ENCODE assay signal across 39 cellular contexts in the genomic region with DNA sequence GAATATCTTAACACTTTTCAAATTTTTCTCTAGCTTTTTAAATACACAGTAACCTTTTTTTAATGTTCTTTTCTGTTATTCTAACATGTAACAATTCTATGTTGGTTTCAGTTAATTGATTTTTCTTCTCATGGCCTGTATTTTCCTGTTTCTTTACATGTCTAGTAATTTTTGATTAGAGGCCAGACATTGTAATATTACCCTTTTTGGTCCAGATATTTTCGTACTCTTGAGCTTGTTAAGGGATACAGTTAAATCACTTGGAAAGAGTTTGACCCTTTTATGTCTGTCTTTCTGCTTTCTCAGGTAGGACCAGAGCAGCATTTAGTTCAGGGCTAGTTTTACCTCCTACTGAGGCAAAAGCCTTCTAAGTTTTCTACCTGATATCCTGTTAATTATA. TPM values are rescaled to one million over a fixed set of nuclear protein-coding genes. Genes with fewer than 3 reads are reported as not detected.
"Had no signal": no experiment of that assay in that cellular context is flagged by ENCODE, and none has a peak within 500 bp of the region (broad histone marks: within the 10 kb centered on the region; RNA-seq: fewer than 3 reads in every experiment).

No MANE protein-coding gene starts in this region.

- H3K4me1 Mint-ChIP-seq: activated B cell treated with CpG ODN at 0.5 μM for 24 hours; activated CD4-positive, alpha-beta T cell treated with anti-CD3 and anti-CD28 coated beads, Interleukin-2, amount 10 ng/mL, durations not matched to agents 24 days and 14 days; activated naive CD8-positive, alpha-beta T cell treated with anti-CD3 and anti-CD28 coated beads for 36 hours; activated T-helper 17 cell treated with anti-CD3 and anti-CD28 coated beads, Interleukin-2, amount 50 U/mL, for 72 hours; brain; central memory CD8-positive, alpha-beta T cell had no signal

- H3K4me3 Mint-ChIP-seq: activated B cell treated with CpG ODN at 0.5 μM for 24 hours; activated CD4-positive, alpha-beta memory T cell treated with anti-CD3 and anti-CD28 coated beads for 36 hours; activated CD4-positive, alpha-beta T cell treated with anti-CD3 and anti-CD28 coated beads, Interleukin-2, amount 10 ng/mL, durations not matched to agents 24 days and 14 days; activated CD8-positive, alpha-beta T cell treated with anti-CD3 and anti-CD28 coated beads for 36 hours; activated naive CD4-positive, alpha-beta T cell treated with anti-CD3 and anti-CD28 coated beads for 36 hours; activated naive CD8-positive, alpha-beta T cell treated with anti-CD3 and anti-CD28 coated beads for 36 hours; activated T-cell treated with anti-CD3 and anti-CD28 coated beads, Interleukin-2, amount 50 U/mL, for 4 hours; activated T-cell treated with anti-CD3 and anti-CD28 coated beads, Interleukin-2, amount 50 U/mL, for 72 hours; activated T-helper 1 cell treated with anti-CD3 and anti-CD28 coated beads, Interleukin-12 subunit alpha, Interleukin-12 subunit beta, Interleukin-2, Interleukin-4 antibody, amounts not matched to agents 30 ng/mL and 10 ng/mL and 1 ng/mL, durations not matched to agents 14 hours and 24 hours and 36 hours; activated T-helper 17 cell treated with anti-CD3 and anti-CD28 coated beads, Interleukin-2, amount 50 U/mL, for 72 hours; brain; central memory CD8-positive, alpha-beta T cell; T-helper 1 cell treated with Interleukin-12 subunit alpha and Interleukin-12 subunit beta and Interleukin-4 antibody, amounts not matched to agents 30 μg/mL and 1 μg/mL, for 36 hours; T-helper 2 cell treated with Interferon-gamma antibody and Interleukin-4, amounts not matched to agents 5 μg/mL and 100 μg/mL, for 36 hours had no signal

- H3K27ac ChIP-seq: adrenal gland, ascending aorta, cardiac muscle cell, VCaP had no signal

- FAIRE-seq: bronchial epithelial cell, TTC549 had no signal

- H3K27ac Mint-ChIP-seq: activated B cell treated with CpG ODN at 0.5 μM for 24 hours; activated CD4-positive, alpha-beta memory T cell treated with anti-CD3 and anti-CD28 coated beads for 36 hours; activated CD4-positive, alpha-beta T cell treated with anti-CD3 and anti-CD28 coated beads, Interleukin-2, amount 10 ng/mL, durations not matched to agents 24 days and 14 days; activated CD8-positive, alpha-beta T cell treated with anti-CD3 and anti-CD28 coated beads for 36 hours; activated naive CD4-positive, alpha-beta T cell treated with anti-CD3 and anti-CD28 coated beads for 36 hours; activated naive CD4-positive, alpha-beta T cell treated with anti-CD3 and anti-CD28 coated beads, Interleukin-2, amount 50 U/mL, for 72 hours; activated naive CD8-positive, alpha-beta T cell treated with anti-CD3 and anti-CD28 coated beads for 36 hours; activated T-cell treated with anti-CD3 and anti-CD28 coated beads, Interleukin-2, amount 50 U/mL, for 72 hours; activated T-helper 1 cell treated with anti-CD3 and anti-CD28 coated beads, Interleukin-12 subunit alpha, Interleukin-12 subunit beta, Interleukin-2, Interleukin-4 antibody, amounts not matched to agents 30 ng/mL and 10 ng/mL and 1 ng/mL, durations not matched to agents 14 hours and 24 hours and 36 hours; activated T-helper 17 cell treated with anti-CD3 and anti-CD28 coated beads, Interleukin-2, amount 50 U/mL, for 72 hours; brain; T-helper 1 cell treated with Interleukin-12 subunit alpha and Interleukin-12 subunit beta and Interleukin-4 antibody, amounts not matched to agents 30 μg/mL and 1 μg/mL, for 36 hours; T-helper 2 cell treated with Interferon-gamma antibody and Interleukin-4, amounts not matched to agents 5 μg/mL and 100 μg/mL, for 36 hours had no signal

- H3K27me3 Mint-ChIP-seq: activated B cell treated with CpG ODN at 0.5 μM for 24 hours; activated CD4-positive, alpha-beta T cell treated with anti-CD3 and anti-CD28 coated beads, Interleukin-2, amount 10 ng/mL, durations not matched to agents 24 days and 14 days; brain; central memory CD8-positive, alpha-beta T cell had no signal

- H3K4me3 ChIP-seq: adrenal gland, ascending aorta, cardiac muscle cell had no signal

- H3K36me3 Mint-ChIP-seq: activated CD4-positive, alpha-beta memory T cell treated with anti-CD3 and anti-CD28 coated beads for 36 hours; activated naive CD8-positive, alpha-beta T cell treated with anti-CD3 and anti-CD28 coated beads for 36 hours had no signal

- ATAC-seq: activated CD8-positive, alpha-beta T cell treated with anti-CD3 and anti-CD28 coated beads for 36 hours; activated naive CD4-positive, alpha-beta T cell treated with anti-CD3 and anti-CD28 coated beads, Interleukin-2, amount 50 U/mL, for 72 hours; activated T-cell treated with anti-CD3 and anti-CD28 coated beads, Interleukin-2, amount 50 U/mL, for 4 hours; activated T-cell treated with anti-CD3 and anti-CD28 coated beads, Interleukin-2, amount 50 U/mL, for 72 hours; activated T-helper 17 cell treated with anti-CD3 and anti-CD28 coated beads, Interleukin-2, amount 50 U/mL, for 72 hours had no signal

- DNase-seq: activated B cell treated with CpG ODN at 0.5 μM for 24 hours; activated CD4-positive, alpha-beta memory T cell treated with anti-CD3 and anti-CD28 coated beads for 36 hours; activated CD4-positive, alpha-beta T cell treated with anti-CD3 and anti-CD28 coated beads for 4 hours; activated CD4-positive, alpha-beta T cell treated with anti-CD3 and anti-CD28 coated beads, Interleukin-2, amount 10 ng/mL, durations not matched to agents 24 days and 14 days; activated CD4-positive, alpha-beta T cell treated with anti-CD3 and anti-CD28 coated beads, Interleukin-2, amount 50 U/mL, for 1 hour; activated CD4-positive, alpha-beta T cell treated with anti-CD3 and anti-CD28 coated beads, Interleukin-2, amount 50 U/mL, for 4 hours; activated CD4-positive, CD25-positive, alpha-beta regulatory T cell treated with anti-CD3 and anti-CD28 coated beads, Interleukin-2, amount 50 U/mL, for 72 hours; activated CD8-positive, alpha-beta memory T cell treated with anti-CD3 and anti-CD28 coated beads, Interleukin-2, amount 50 U/mL, for 4 hours; activated CD8-positive, alpha-beta T cell treated with anti-CD3 and anti-CD28 coated beads for 36 hours; activated effector memory CD4-positive, alpha-beta T cell treated with anti-CD3 and anti-CD28 coated beads, Interleukin-2, amount 50 U/mL, for 16 hours; activated gamma-delta T cell treated with Interleukin-2 at 50 U/mL for 16 hours; activated naive CD4-positive, alpha-beta T cell; activated naive CD4-positive, alpha-beta T cell treated with anti-CD3 and anti-CD28 coated beads for 36 hours; activated naive CD4-positive, alpha-beta T cell treated with anti-CD3 and anti-CD28 coated beads, Interleukin-2, amount 50 U/mL, for 16 hours; activated naive CD8-positive, alpha-beta T cell treated with anti-CD3 and anti-CD28 coated beads for 36 hours; activated T-cell treated with anti-CD3 and anti-CD28 coated beads for 4 hours; activated T-cell treated with anti-CD3 and anti-CD28 coated beads, Interleukin-2, amount 50 U/mL, for 1 hour; activated T-cell treated with anti-CD3 and anti-CD28 coated beads, Interleukin-2, amount 50 U/mL, for 4 hours; activated T-cell treated with anti-CD3 and anti-CD28 coated beads, Interleukin-2, amount 50 U/mL, for 72 hours; adrenal gland; amygdala; anterior cingulate cortex; caudate nucleus; cerebellar nuclear complex; T-helper 2 cell; T-helper 9 cell had no signal

- H3K4me1 ChIP-seq: adrenal gland, ascending aorta had no signal

RNA-seq across cellular contexts. Expression of gene BICC1, which starts 45.0 kb away (rescaled TPM):
- total RNA-seq: activated B cell treated with CpG ODN at 0.5 μM for 24 hours; activated CD4-positive, alpha-beta memory T cell treated with anti-CD3 and anti-CD28 coated beads for 36 hours; activated CD4-positive, alpha-beta T cell treated with anti-CD3 and anti-CD28 coated beads, Interleukin-2, amount 10 ng/mL, durations not matched to agents 24 days and 14 days; activated CD8-positive, alpha-beta memory T cell treated with anti-CD3 and anti-CD28 coated beads for 36 hours; activated CD8-positive, alpha-beta T cell treated with anti-CD3 and anti-CD28 coated beads for 36 hours; activated naive CD4-positive, alpha-beta T cell treated with anti-CD3 and anti-CD28 coated beads for 36 hours; activated T-cell treated with anti-CD3 and anti-CD28 coated beads, Interleukin-2, amount 50 U/mL, for 4 hours; activated T-cell treated with anti-CD3 and anti-CD28 coated beads, Interleukin-2, amount 50 U/mL, for 72 hours had no signal
